16 cellular contexts compared by ENCODE assay signal in genomic region chr2:113391073-113391472, GRCh38.
"Had no signal": no experiment of that assay in that cellular context is flagged by ENCODE, and none has a peak within 500 bp of the region (broad histone marks: within the 10 kb centered on the region; RNA-seq: fewer than 3 reads in every experiment).

No MANE protein-coding gene starts in this region.

- H3K4me3 ChIP-seq: pancreas had no signal

- H3K36me3 Mint-ChIP-seq: activated naive CD8-positive, alpha-beta T cell treated with anti-CD3 and anti-CD28 coated beads, Interleukin-2, amount 10 ng/mL, durations not matched to agents 7 days and 5 days; natural killer cell; T-cell had no signal

- FAIRE-seq: islet of Langerhans had no signal

- H3K9me3 ChIP-seq: neutrophil, pancreas, spleen had no signal

- H3K36me3 ChIP-seq: neutrophil, pancreas, spleen, WERI-Rb-1 had no signal

- H3K27ac Mint-ChIP-seq: activated naive CD8-positive, alpha-beta T cell treated with anti-CD3 and anti-CD28 coated beads, Interleukin-2, amount 10 ng/mL, durations not matched to agents 7 days and 5 days had no signal

- DNase-seq: activated CD4-positive, alpha-beta T cell treated with anti-CD3 and anti-CD28 coated beads, Interleukin-2, amount 50 U/mL, for 4 hours; activated naive CD4-positive, alpha-beta T cell; activated naive CD8-positive, alpha-beta T cell treated with anti-CD3 and anti-CD28 coated beads, Interleukin-2, amount 10 ng/mL, durations not matched to agents 7 days and 5 days; amygdala; glutamatergic neuron; hippocampal formation; left cardiac atrium; natural killer cell; pancreas; spleen; stimulated activated CD4-positive, alpha-beta T cell treated with anti-CD3 and anti-CD28 coated beads, Interleukin-4, amount 100 ng/mL, for 4 hours; stimulated activated naive CD4-positive, alpha-beta T cell; T-cell; WERI-Rb-1 had no signal

- H3K9me3 Mint-ChIP-seq: activated naive CD8-positive, alpha-beta T cell treated with anti-CD3 and anti-CD28 coated beads, Interleukin-2, amount 10 ng/mL, durations not matched to agents 7 days and 5 days; natural killer cell; T-cell had no signal

- H3K4me1 ChIP-seq: pancreas had no signal

- H3K27me3 ChIP-seq: neutrophil, pancreas, spleen had no signal

- H3K27ac ChIP-seq: pancreas, WERI-Rb-1 had no signal
